In genomic region chr7:140726304-140726703, GRCh38 we compare ENCODE assay signal across 10 cellular contexts. TPM values are rescaled to one million over a fixed set of nuclear protein-coding genes. Genes with fewer than 3 reads are reported as not detected.
DNase-seq lines count a peak whose midpoint lies in the region; ATAC-seq and TF ChIP-seq lines count a peak whose summit lies in the region.
"Had no signal": no experiment of that assay in that cellular context is flagged by ENCODE, and none has a peak within 500 bp of the region (broad histone marks: within the 10 kb centered on the region; RNA-seq: fewer than 3 reads in every experiment).

No MANE protein-coding gene starts in this region.

- no peaks in the 10 kb centered on the region for H3K27me3 ChIP-seq in colonic mucosa

- H3K4me1 Mint-ChIP-seq in activated T-helper 2 cell treated with anti-CD3 and anti-CD28 coated beads, Interferon-gamma antibody, Interleukin-2, Interleukin-4, amounts not matched to agents 10 μg/mL and 5 μg/mL and 100 μg/mL, durations not matched to agents 14 hours and 24 hours and 36 hours (ENCODE audit: low read depth) = peaks cover 14% of the 10 kb centered on the region

- no peak overlapping the region for H3K27ac Mint-ChIP-seq in activated T-helper 2 cell treated with anti-CD3 and anti-CD28 coated beads, Interferon-gamma antibody, Interleukin-2, Interleukin-4, amounts not matched to agents 10 μg/mL and 5 μg/mL and 100 μg/mL, durations not matched to agents 14 hours and 24 hours and 36 hours

- intact Hi-C loops in colonic mucosa (cut with DNase I) = no loop called here
- intact Hi-C loops in activated T-helper 2 cell treated with anti-CD3 and anti-CD28 coated beads, Interferon-gamma antibody, Interleukin-2, Interleukin-4, amounts not matched to agents 10 μg/mL and 5 μg/mL and 100 μg/mL, durations not matched to agents 14 hours and 24 hours and 36 hours (cut with micrococcal nuclease) = no loop called here

- no peak overlapping the region for H3K4me3 ChIP-seq in fibroblast of villous mesenchyme (ENCODE audit: low read depth, low read length)
- no peak overlapping the region for H3K4me3 ChIP-seq in colonic mucosa
- H3K4me3 ChIP-seq: skin epidermis had no signal

- CTCF ChIA-PET in GM10248 (lab: Yijun Ruan, JAX) = interaction anchor here (0.8 to 1.7 kb wide), 10 partner anchors 11 to 923 kb away, joined by 3 to 11 read pairs (median 4); no protein-coding TSS in a partner anchor

- no peaks in the 10 kb centered on the region for H3K36me3 ChIP-seq in colonic mucosa

- H3K9ac ChIP-seq in colonic mucosa (ENCODE audit: low read depth in 2 of 2, low read length in 2 of 2) = no peak overlapping the region

- no peaks in the 10 kb centered on the region for H3K9me3 ChIP-seq in colonic mucosa

- no peaks in the 10 kb centered on the region for H3K9me3 Mint-ChIP-seq in activated T-helper 2 cell treated with anti-CD3 and anti-CD28 coated beads, Interferon-gamma antibody, Interleukin-2, Interleukin-4, amounts not matched to agents 10 μg/mL and 5 μg/mL and 100 μg/mL, durations not matched to agents 14 hours and 24 hours and 36 hours
- H3K9me3 Mint-ChIP-seq: central memory CD8-positive, alpha-beta T cell had no signal

- TF ChIP-seq CTCF in GM10248 (IDR thresholded peaks at IDR 0.05; ENCODE audit: control extremely low read depth, extremely low read depth, low read depth, missing control alignments) (peak; percentile 31), fibroblast of villous mesenchyme (IDR thresholded peaks at IDR 0.05; ENCODE audit: insufficient read depth, low read depth, low read length) (peak; percentile 50), colonic mucosa (IDR thresholded peaks at IDR 0.05) (no peak)

- DNase-seq in ACHN (peak; percentile 77), GM10248 (ENCODE audit: extremely low spot score) (no peak), RPMI7951 (ENCODE audit: low read depth) (peak; percentile 15), fibroblast of villous mesenchyme (ENCODE audit: low read depth) (peak; percentile 33), colonic mucosa (no peak)
- DNase-seq in activated T-helper 2 cell treated with anti-CD3 and anti-CD28 coated beads, Interferon-gamma antibody, Interleukin-2, Interleukin-4, amounts not matched to agents 10 μg/mL and 5 μg/mL and 100 μg/mL, durations not matched to agents 14 hours and 24 hours and 36 hours (ENCODE audit: low spot score) = no peak

- ATAC-seq in GM18909 (IDR thresholded peaks at IDR 0.05; ENCODE audit: poor library complexity, unreplicated experiment) (no peak), GM19397 (IDR thresholded peaks at IDR 0.05; ENCODE audit: unreplicated experiment) (no peak)

- POLR2A ChIA-PET in GM10248 (lab: Yijun Ruan, JAX) = no interaction called here

- H3K36me3 Mint-ChIP-seq in activated T-helper 2 cell treated with anti-CD3 and anti-CD28 coated beads, Interferon-gamma antibody, Interleukin-2, Interleukin-4, amounts not matched to agents 10 μg/mL and 5 μg/mL and 100 μg/mL, durations not matched to agents 14 hours and 24 hours and 36 hours (ENCODE audit: low read depth) = peaks cover 13% of the 10 kb centered on the region

- H3K27me3 Mint-ChIP-seq in activated T-helper 2 cell treated with anti-CD3 and anti-CD28 coated beads, Interferon-gamma antibody, Interleukin-2, Interleukin-4, amounts not matched to agents 10 μg/mL and 5 μg/mL and 100 μg/mL, durations not matched to agents 14 hours and 24 hours and 36 hours (ENCODE audit: low read depth) = no peaks in the 10 kb centered on the region
- H3K27me3 Mint-ChIP-seq: central memory CD8-positive, alpha-beta T cell had no signal

- H3K4me3 Mint-ChIP-seq in activated T-helper 2 cell treated with anti-CD3 and anti-CD28 coated beads, Interferon-gamma antibody, Interleukin-2, Interleukin-4, amounts not matched to agents 10 μg/mL and 5 μg/mL and 100 μg/mL, durations not matched to agents 14 hours and 24 hours and 36 hours (ENCODE audit: low read depth) = no peak overlapping the region
- H3K4me3 Mint-ChIP-seq: central memory CD8-positive, alpha-beta T cell had no signal

- H3K4me1 ChIP-seq in colonic mucosa = no peaks in the 10 kb centered on the region

- no peak overlapping the region for H3K27ac ChIP-seq in colonic mucosa
- H3K27ac ChIP-seq: skin epidermis had no signal

- in situ Hi-C loops in ACHN (cut with HindIII; ENCODE audit: low pct_ligation_motif_present, low pct_unique_long_range_greater_than_20kb, low sequenced_read_pairs) = no loop called here

RNA-seq across cellular contexts. Expression of gene NDUFB2, which starts 29.8 kb away (rescaled TPM):
- total RNA-seq in RPMI7951 (2014; rRNA removed; shearing (Covaris generic)) = 333 and 473 TPM in 2 replicates
- 71.8 and 91.1 TPM in 2 replicates for total RNA-seq in fibroblast of villous mesenchyme
- 100 to 1,000 TPM; 281 to 309 TPM for total RNA-seq in colonic mucosa
- total RNA-seq in activated T-helper 2 cell treated with anti-CD3 and anti-CD28 coated beads, Interferon-gamma antibody, Interleukin-2, Interleukin-4, amounts not matched to agents 10 μg/mL and 5 μg/mL and 100 μg/mL, durations not matched to agents 14 hours and 24 hours and 36 hours = 172 and 178 TPM in 2 replicates

RNA-seq across cellular contexts. Expression of gene ADCK2, which starts 53.6 kb away (rescaled TPM):
- total RNA-seq in RPMI7951 (2014; rRNA removed; shearing (Covaris generic)) = 16.2 and 16.8 TPM in 2 replicates
- total RNA-seq in fibroblast of villous mesenchyme (12.9 and 20.3 TPM in 2 replicates), colonic mucosa (10 to 100 TPM; 25.4 to 40.6 TPM)
- 26.3 and 29.9 TPM in 2 replicates for total RNA-seq in activated T-helper 2 cell treated with anti-CD3 and anti-CD28 coated beads, Interferon-gamma antibody, Interleukin-2, Interleukin-4, amounts not matched to agents 10 μg/mL and 5 μg/mL and 100 μg/mL, durations not matched to agents 14 hours and 24 hours and 36 hours

Comparison
In these comparisons a context has a peak if more than half of its experiments do, and no peak if none do; other contexts are left out.
1. DNase-seq: peak in ACHN (single experiment), RPMI7951 (single experiment) and fibroblast of villous mesenchyme (single experiment); none in GM10248 (single experiment), colonic mucosa (single experiment) and activated T-helper 2 cell treated with anti-CD3 and anti-CD28 coated beads, Interferon-gamma antibody, Interleukin-2, Interleukin-4, amounts not matched to agents 10 μg/mL and 5 μg/mL and 100 μg/mL, durations not matched to agents 14 hours and 24 hours and 36 hours (single experiment).